Comparison of ENCODE assay signal across 20 cellular contexts in genomic region chr16:84390131-84390785, GRCh38. TPM values are rescaled to one million over a fixed set of nuclear protein-coding genes. Genes with fewer than 3 reads are reported as not detected.
"Had no signal": no experiment of that assay in that cellular context is flagged by ENCODE, and none has a peak within 500 bp of the region (broad histone marks: within the 10 kb centered on the region; RNA-seq: fewer than 3 reads in every experiment).

No MANE protein-coding gene starts in this region.

- DNase-seq: activated CD4-positive, alpha-beta memory T cell treated with anti-CD3 and anti-CD28 coated beads, Interleukin-2, amount 10 ng/mL, durations not matched to agents 7 days and 5 days; activated CD4-positive, alpha-beta T cell treated with anti-CD3 and anti-CD28 coated beads for 4 hours; activated effector memory CD4-positive, alpha-beta T cell treated with anti-CD3 and anti-CD28 coated beads, Interleukin-2, amount 50 U/mL, for 16 hours; activated T-cell treated with anti-CD3 and anti-CD28 coated beads, Interleukin-2, amount 50 U/mL, for 4 hours; adrenal gland; islet precursor cell; naive thymus-derived CD8-positive, alpha-beta T cell; occipital lobe; stimulated activated CD4-positive, alpha-beta T cell treated with anti-CD3 and anti-CD28 coated beads, Interleukin-1b, Interleukin-23, amount 100 ng/mL, for 48 hours; T-helper 1 cell had no signal

- H3K9me3 ChIP-seq: adrenal gland, prostate gland, thoracic aorta had no signal

- H3K27me3 ChIP-seq: cardiac muscle cell, dorsolateral prefrontal cortex had no signal

- H3K9me3 Mint-ChIP-seq: activated naive CD4-positive, alpha-beta T cell treated with anti-CD3 and anti-CD28 coated beads, Interleukin-2, amount 50 U/mL, for 24 hours had no signal

- H3K4me3 ChIP-seq: adrenal gland, cardiac muscle cell, esophagus muscularis mucosa, prostate gland, thoracic aorta had no signal

- H3K27ac Mint-ChIP-seq: activated CD4-positive, alpha-beta memory T cell treated with anti-CD3 and anti-CD28 coated beads, Interleukin-2, amount 10 ng/mL, durations not matched to agents 7 days and 5 days; activated naive CD4-positive, alpha-beta T cell treated with anti-CD3 and anti-CD28 coated beads, Interleukin-2, amount 50 U/mL, for 24 hours; memory B cell; naive thymus-derived CD8-positive, alpha-beta T cell; WTC11 had no signal

- ATAC-seq: activated T-cell treated with anti-CD3 and anti-CD28 coated beads, Interleukin-2, amount 50 U/mL, for 4 hours; left lobe of liver; naive thymus-derived CD8-positive, alpha-beta T cell; sciatic nerve; WTC11 had no signal

- H3K4me3 Mint-ChIP-seq: activated CD4-positive, alpha-beta memory T cell treated with anti-CD3 and anti-CD28 coated beads, Interleukin-2, amount 10 ng/mL, durations not matched to agents 7 days and 5 days; activated naive CD4-positive, alpha-beta T cell treated with anti-CD3 and anti-CD28 coated beads, Interleukin-2, amount 50 U/mL, for 24 hours; activated T-cell treated with anti-CD3 and anti-CD28 coated beads, Interleukin-2, amount 50 U/mL, for 4 hours; memory B cell; naive thymus-derived CD8-positive, alpha-beta T cell; WTC11 had no signal

- H3K4me1 ChIP-seq: adrenal gland, esophagus muscularis mucosa, prostate gland had no signal

- H3K36me3 Mint-ChIP-seq: activated naive CD4-positive, alpha-beta T cell treated with anti-CD3 and anti-CD28 coated beads, Interleukin-2, amount 50 U/mL, for 24 hours; memory B cell had no signal

- H3K4me1 Mint-ChIP-seq: activated CD4-positive, alpha-beta memory T cell treated with anti-CD3 and anti-CD28 coated beads, Interleukin-2, amount 10 ng/mL, durations not matched to agents 7 days and 5 days; activated naive CD4-positive, alpha-beta T cell treated with anti-CD3 and anti-CD28 coated beads, Interleukin-2, amount 50 U/mL, for 24 hours; memory B cell; naive thymus-derived CD8-positive, alpha-beta T cell had no signal

- H3K27ac ChIP-seq: adrenal gland, cardiac muscle cell, esophagus muscularis mucosa, thoracic aorta had no signal

- H3K36me3 ChIP-seq: adrenal gland, cardiac muscle cell, esophagus muscularis mucosa, prostate gland, thoracic aorta had no signal

RNA-seq across cellular contexts. Expression of gene ATP2C2, which starts 21.9 kb away (rescaled TPM):
- total RNA-seq: activated CD4-positive, alpha-beta memory T cell treated with anti-CD3 and anti-CD28 coated beads, Interleukin-2, amount 10 ng/mL, durations not matched to agents 7 days and 5 days; activated T-cell treated with anti-CD3 and anti-CD28 coated beads, Interleukin-2, amount 50 U/mL, for 4 hours; cardiac muscle cell; naive thymus-derived CD8-positive, alpha-beta T cell had no signal
- polyA plus RNA-seq: naive thymus-derived CD8-positive, alpha-beta T cell had no signal
